Comparison of ENCODE assay signal across 13 cellular contexts in the genomic region with DNA sequence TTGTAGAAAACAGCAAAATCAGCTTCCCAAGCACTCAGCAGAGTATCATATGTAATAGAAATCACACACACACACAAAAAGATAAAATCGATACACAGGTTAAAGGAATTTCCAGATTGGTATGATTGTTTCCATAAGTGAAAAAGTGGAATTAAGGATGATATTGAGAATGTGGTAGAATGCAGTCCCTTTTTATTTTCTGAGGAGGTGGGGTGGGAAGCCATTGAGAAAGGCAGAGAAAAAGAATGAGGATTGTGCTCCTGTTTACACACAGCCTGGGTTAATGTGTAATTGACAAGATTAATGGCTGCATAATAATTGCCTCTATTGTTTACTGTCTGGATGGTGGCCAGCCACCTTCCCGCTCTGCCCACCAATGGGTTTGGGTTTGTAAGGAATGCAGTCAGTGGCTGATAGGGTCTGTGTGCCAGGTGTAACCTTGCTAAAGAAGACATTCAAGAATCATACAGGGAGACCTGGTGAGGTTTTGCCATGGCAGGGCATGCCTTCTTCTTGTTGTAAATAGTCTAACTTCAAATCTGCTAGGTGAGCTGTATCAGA.
DNase-seq lines count a peak whose midpoint lies in the region; ATAC-seq and TF ChIP-seq lines count a peak whose summit lies in the region.
"Had no signal": no experiment of that assay in that cellular context is flagged by ENCODE, and none has a peak within 500 bp of the region (broad histone marks: within the 10 kb centered on the region; RNA-seq: fewer than 3 reads in every experiment).

No MANE protein-coding gene starts in this region.

- peaks cover 74% of the 10 kb centered on the region for H3K4me1 Mint-ChIP-seq in endodermal cell

- no peak for TF ChIP-seq POLR2A in HCT116 (IDR thresholded peaks at IDR 0.05; ENCODE audit: borderline replicate concordance, extremely low read depth, insufficient read depth, insufficient read length)

- DNase-seq in HCT116 (ENCODE audit: low read depth, low spot score) (no peak), NCI-H2107 (lab: John Stamatoyannopoulos, UW) (peak; percentile 29), endodermal cell (peak; percentile 71), renal cortical epithelial cell (ENCODE audit: low read depth) (peak; percentile 96), anterior cingulate cortex (lab: John Stamatoyannopoulos, UW) (no peak), brain microvascular endothelial cell (no peak)
- DNase-seq: activated naive CD4-positive, alpha-beta T cell treated with anti-CD3 and anti-CD28 coated beads for 36 hours; DND-41; HFFc6; nucleus accumbens; uterus had no signal

- H3K36me3 ChIP-seq in HCT116 (ENCODE audit: control insufficient read depth in 1 of 2, insufficient read depth in 2 of 2, low read length in 2 of 2) = no peaks in the 10 kb centered on the region
- no peaks in the 10 kb centered on the region for H3K36me3 ChIP-seq in endodermal cell (ENCODE audit: control insufficient read depth, insufficient read depth, low read length)
- H3K36me3 ChIP-seq in brain microvascular endothelial cell (replicated peaks) = no peaks in the 10 kb centered on the region
- H3K36me3 ChIP-seq: uterus had no signal

- H3K9ac ChIP-seq in HCT116 (ENCODE audit: low read length) (no peak overlapping the region), endodermal cell (ENCODE audit: extremely low read depth, low read length, poor library complexity, severe bottlenecking) (peak overlapping the region; percentile 85)

- H3K4me3 Mint-ChIP-seq in endodermal cell = peak overlapping the region; percentile 16
- H3K4me3 Mint-ChIP-seq: activated naive CD4-positive, alpha-beta T cell treated with anti-CD3 and anti-CD28 coated beads for 36 hours had no signal

- peaks cover 2% of the 10 kb centered on the region for H3K9me3 Mint-ChIP-seq in endodermal cell
- H3K9me3 Mint-ChIP-seq: activated naive CD4-positive, alpha-beta T cell treated with anti-CD3 and anti-CD28 coated beads for 36 hours; HFFc6 had no signal

- peak overlapping the region; percentile 69 for H3K4me2 ChIP-seq in HCT116 (ENCODE audit: low read length)

- H3K9me3 ChIP-seq in HCT116 (ENCODE audit: control insufficient read depth in 1 of 2, insufficient read depth in 1 of 2, low read depth in 1 of 2, low read length in 2 of 2) = no peaks in the 10 kb centered on the region
- H3K9me3 ChIP-seq in endodermal cell (ENCODE audit: control insufficient read depth, low read length) = no peaks in the 10 kb centered on the region
- H3K9me3 ChIP-seq: uterus had no signal

- CTCF ChIA-PET in HCT116 (lab: Charles Lee) = no interaction called here

- H4K20me1 ChIP-seq in HCT116 (ENCODE audit: insufficient read depth) = no peaks in the 10 kb centered on the region

- intact Hi-C loops in HCT116 (cut with micrococcal nuclease) = no loop called here

- peak overlapping the region; percentile 95 for H3K27ac Mint-ChIP-seq in endodermal cell
- H3K27ac Mint-ChIP-seq: activated naive CD4-positive, alpha-beta T cell treated with anti-CD3 and anti-CD28 coated beads for 36 hours; HFFc6 had no signal

- no peak for TF ChIP-seq RAD21 in HCT116 (IDR thresholded peaks at IDR 0.05; ENCODE audit: low read depth)

- H3K79me2 ChIP-seq in HCT116 (ENCODE audit: insufficient read depth, low read length) = no peaks in the 10 kb centered on the region

- H3K4me3 ChIP-seq in HCT116 (replicated peaks in 1 of 2; ENCODE audit: low read depth in 1 of 2, low read length in 2 of 2) = no peak overlapping the region
- H3K4me3 ChIP-seq in endodermal cell (ENCODE audit: low read length) = peak overlapping the region; percentile 56
- no peak overlapping the region for H3K4me3 ChIP-seq in brain microvascular endothelial cell (ENCODE audit: low read depth, low read length)
- H3K4me3 ChIP-seq: uterus had no signal

- H3K9me2 ChIP-seq in HCT116 (ENCODE audit: insufficient read depth) = no peaks in the 10 kb centered on the region

- no peaks in the 10 kb centered on the region for H3K27me3 Mint-ChIP-seq in endodermal cell (ENCODE audit: insufficient read depth)

- 46 to 100% methylated on average over 1 to 2 of the region's 2 CpGs for WGBS in endodermal cell (ENCODE audit: insufficient coverage in 1 of 2, insufficient read length in 1 of 2), 2 experiments

- H2AFZ ChIP-seq in HCT116 (ENCODE audit: low read depth, low read length, poor library complexity, severe bottlenecking) = peak overlapping the region; percentile 7

- POLR2A ChIA-PET in HCT116 (lab: Charles Lee) = no interaction called here

- RAD21 ChIA-PET in HCT116 (lab: Charles Lee; ENCODE audit: low non-redundant PET in 1 of 2, low total read pairs in 2 of 2, uncharacterized antibody in 2 of 2, unreplicated experiment in 2 of 2) = no interaction called here

- BruUV-seq in HCT116 (replicated peaks; lab: Mats Ljungman, UMichigan) = no TSS peak

- no peaks in the 10 kb centered on the region for H3K36me3 Mint-ChIP-seq in endodermal cell (ENCODE audit: low read depth)

- no peak for TF ChIP-seq CTCF in HCT116 (IDR thresholded peaks at IDR 0.05 in 2 of 3, conservative IDR thresholded peaks at IDR 0.05 in 1 of 3; ENCODE audit: borderline replicate concordance in 1 of 3, insufficient read depth in 1 of 3, low read depth in 2 of 3, low read length in 2 of 3)
- no peak for TF ChIP-seq CTCF in endodermal cell (conservative IDR thresholded peaks at IDR 0.05)
- no peak for TF ChIP-seq CTCF in brain microvascular endothelial cell (IDR thresholded peaks at IDR 0.05; ENCODE audit: low read depth, low read length, missing control alignments)

- in situ Hi-C loops in brain microvascular endothelial cell (cut with HindIII; ENCODE audit: low pct_ligation_motif_present, low sequenced_read_pairs) = no loop called here

- ATAC-seq in HCT116 = peak; percentile 50
- no peak for ATAC-seq in HG02623 (IDR thresholded peaks at IDR 0.05; ENCODE audit: unreplicated experiment)
- ATAC-seq in HG03342 (IDR thresholded peaks at IDR 0.05; ENCODE audit: unreplicated experiment) = no peak

- H3K27ac ChIP-seq in HCT116 (ENCODE audit: low read depth, low read length) (no peak overlapping the region; the same call in none of the 2 replicates), endodermal cell (ENCODE audit: low read depth, low read length) (peak overlapping the region; percentile 18), brain microvascular endothelial cell (no peak overlapping the region)
- H3K27ac ChIP-seq: uterus had no signal

- no peaks in the 10 kb centered on the region for H3K27me3 ChIP-seq in HCT116 (ENCODE audit: insufficient read depth, low read length)
- no peaks in the 10 kb centered on the region for H3K27me3 ChIP-seq in endodermal cell (ENCODE audit: control insufficient read depth, insufficient read depth, low read length, poor library complexity, severe bottlenecking)
- H3K27me3 ChIP-seq in brain microvascular endothelial cell (replicated peaks) = no peaks in the 10 kb centered on the region
- H3K27me3 ChIP-seq: uterus had no signal

- H3K4me1 ChIP-seq in HCT116 (ENCODE audit: control insufficient read depth in 1 of 2, insufficient read depth in 2 of 2, low read length in 2 of 2) = peaks cover 26 to 31% of the 10 kb centered on the region in 2 experiments
- H3K4me1 ChIP-seq in endodermal cell (ENCODE audit: control insufficient read depth, insufficient read depth, low read length) = peaks cover 21% of the 10 kb centered on the region
- H3K4me1 ChIP-seq: uterus had no signal

TF ChIP-seq in HCT116, 20 proteins besides CTCF, POLR2A, EP300 and RAD21:
- 0 out of 2 replicates have a peak, but pooled peaks have one; percentile 9 for TF ChIP-seq SP1 (IDR thresholded peaks at IDR 0.05; ENCODE audit: low read depth)
- no peak for TF ChIP-seq SIN3A (IDR thresholded peaks at IDR 0.05; ENCODE audit: low read depth)

Comparison
In these comparisons a context has a peak if more than half of its experiments do, and no peak if none do; other contexts are left out.
1. DNase-seq: peak in NCI-H2107 (single experiment), endodermal cell (single experiment) and renal cortical epithelial cell (single experiment); none in HCT116 (single experiment), anterior cingulate cortex (0 of 58) and brain microvascular endothelial cell (single experiment).